In the genomic region with DNA sequence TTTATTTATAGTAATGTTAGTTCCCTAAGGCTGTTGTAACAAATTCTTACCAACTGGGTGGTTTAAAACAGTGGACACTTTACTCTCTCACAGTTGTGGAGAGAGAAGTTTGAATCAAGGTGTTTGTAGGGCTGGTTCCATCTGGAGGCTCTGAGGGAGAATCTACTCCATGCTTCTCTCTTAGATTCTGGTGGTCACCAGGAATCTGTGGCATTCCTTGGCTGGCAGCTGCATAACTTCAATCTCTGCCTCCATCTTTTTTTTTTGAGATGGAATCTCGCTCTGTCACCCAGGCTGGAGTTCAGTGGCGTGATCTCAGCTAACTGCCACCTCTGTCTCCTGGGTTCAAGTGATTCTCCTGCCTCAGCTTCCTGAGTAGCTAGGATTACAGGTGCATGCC, we compare ENCODE assay signal across 22 cellular contexts. TPM values are rescaled to one million over a fixed set of nuclear protein-coding genes. Genes with fewer than 3 reads are reported as not detected.
"Had no signal": no experiment of that assay in that cellular context is flagged by ENCODE, and none has a peak within 500 bp of the region (broad histone marks: within the 10 kb centered on the region; RNA-seq: fewer than 3 reads in every experiment).

No MANE protein-coding gene starts in this region.

- H3K9me3 ChIP-seq: Peyer's patch had no signal

- H3K4me1 Mint-ChIP-seq: activated B cell treated with CpG ODN at 0.5 μM for 24 hours; activated CD8-positive, alpha-beta memory T cell treated with anti-CD3 and anti-CD28 coated beads, Interleukin-2, amount 10 ng/mL, durations not matched to agents 7 days and 5 days; activated naive CD8-positive, alpha-beta T cell treated with anti-CD3 and anti-CD28 coated beads, Interleukin-2, amount 50 U/mL, for 24 hours had no signal

- H3K4me3 Mint-ChIP-seq: activated B cell treated with CpG ODN at 0.5 μM for 24 hours; activated CD4-positive, alpha-beta T cell treated with anti-CD3 and anti-CD28 coated beads, Interleukin-2, amount 10 ng/mL, durations not matched to agents 24 days and 14 days; activated CD8-positive, alpha-beta memory T cell treated with anti-CD3 and anti-CD28 coated beads, Interleukin-2, amount 10 ng/mL, durations not matched to agents 7 days and 5 days; activated naive CD8-positive, alpha-beta T cell treated with anti-CD3 and anti-CD28 coated beads, Interleukin-2, amount 50 U/mL, for 24 hours; activated T-cell treated with anti-CD3 and anti-CD28 coated beads, Interleukin-2, amount 50 U/mL, for 24 hours; T-helper 1 cell treated with Interleukin-12 subunit alpha and Interleukin-12 subunit beta and Interleukin-4 antibody, amounts not matched to agents 30 μg/mL and 1 μg/mL, for 36 hours had no signal

- H3K27ac ChIP-seq: ascending aorta, Peyer's patch had no signal

- H3K36me3 Mint-ChIP-seq: activated CD8-positive, alpha-beta memory T cell treated with anti-CD3 and anti-CD28 coated beads, Interleukin-2, amount 10 ng/mL, durations not matched to agents 7 days and 5 days had no signal

- H3K27me3 Mint-ChIP-seq: activated B cell treated with CpG ODN at 0.5 μM for 24 hours had no signal

- H3K4me3 ChIP-seq: ascending aorta, Peyer's patch had no signal

- H3K27ac Mint-ChIP-seq: activated B cell treated with CpG ODN at 0.5 μM for 24 hours; activated CD4-positive, alpha-beta T cell treated with anti-CD3 and anti-CD28 coated beads, Interleukin-2, amount 10 ng/mL, durations not matched to agents 24 days and 14 days; activated CD8-positive, alpha-beta memory T cell treated with anti-CD3 and anti-CD28 coated beads, Interleukin-2, amount 10 ng/mL, durations not matched to agents 7 days and 5 days; activated naive CD4-positive, alpha-beta T cell treated with anti-CD3 and anti-CD28 coated beads, Interleukin-2, amount 50 U/mL, for 72 hours; activated naive CD8-positive, alpha-beta T cell treated with anti-CD3 and anti-CD28 coated beads, Interleukin-2, amount 50 U/mL, for 24 hours; activated T-cell treated with anti-CD3 and anti-CD28 coated beads, Interleukin-2, amount 50 U/mL, for 24 hours; T-helper 1 cell treated with Interleukin-12 subunit alpha and Interleukin-12 subunit beta and Interleukin-4 antibody, amounts not matched to agents 30 μg/mL and 1 μg/mL, for 36 hours had no signal

- DNase-seq: activated B cell treated with CpG ODN at 0.5 μM for 24 hours; activated CD4-positive, alpha-beta T cell treated with anti-CD3 and anti-CD28 coated beads for 1 hour; activated CD4-positive, alpha-beta T cell treated with anti-CD3 and anti-CD28 coated beads, Interleukin-2, amount 10 ng/mL, durations not matched to agents 24 days and 14 days; activated CD4-positive, alpha-beta T cell treated with anti-CD3 and anti-CD28 coated beads, Interleukin-2, amount 50 U/mL, for 48 hours; activated CD8-positive, alpha-beta memory T cell treated with anti-CD3 and anti-CD28 coated beads, Interleukin-2, amount 10 ng/mL, durations not matched to agents 7 days and 5 days; activated effector memory CD4-positive, alpha-beta T cell treated with anti-CD3 and anti-CD28 coated beads, Interleukin-2, amount 50 U/mL, for 16 hours; activated naive CD4-positive, alpha-beta T cell treated with Interleukin-2 at 50 U/mL for 16 hours; activated naive CD8-positive, alpha-beta T cell treated with anti-CD3 and anti-CD28 coated beads, Interleukin-2, amount 50 U/mL, for 24 hours; activated T-cell treated with anti-CD3 and anti-CD28 coated beads, Interleukin-2, amount 50 U/mL, for 24 hours; amniotic stem cell; cerebellar nuclear complex; NCI-H1105 treated with DMSO at 0.1 percent for 48 hours; NCI-H1436 treated with DMSO at 0.1 percent for 48 hours; NCI-H187; NCI-H2081; NCI-H446; NCI-H524; Peyer's patch; SHP77 had no signal

- H3K27me3 ChIP-seq: ascending aorta, Peyer's patch had no signal

- H3K9me3 Mint-ChIP-seq: activated CD4-positive, alpha-beta T cell treated with anti-CD3 and anti-CD28 coated beads, Interleukin-2, amount 10 ng/mL, durations not matched to agents 24 days and 14 days; activated naive CD4-positive, alpha-beta T cell treated with anti-CD3 and anti-CD28 coated beads, Interleukin-2, amount 50 U/mL, for 72 hours; activated naive CD8-positive, alpha-beta T cell treated with anti-CD3 and anti-CD28 coated beads, Interleukin-2, amount 50 U/mL, for 24 hours; activated T-cell treated with anti-CD3 and anti-CD28 coated beads, Interleukin-2, amount 50 U/mL, for 24 hours; T-helper 1 cell treated with Interleukin-12 subunit alpha and Interleukin-12 subunit beta and Interleukin-4 antibody, amounts not matched to agents 30 μg/mL and 1 μg/mL, for 36 hours had no signal

- H3K4me1 ChIP-seq: ascending aorta, Peyer's patch had no signal

- H3K36me3 ChIP-seq: ascending aorta, Peyer's patch had no signal

RNA-seq across cellular contexts. Expression of a gene that starts 46.3 kb away (rescaled TPM):
- total RNA-seq: activated B cell treated with CpG ODN at 0.5 μM for 24 hours; activated CD8-positive, alpha-beta memory T cell treated with anti-CD3 and anti-CD28 coated beads, Interleukin-2, amount 10 ng/mL, durations not matched to agents 7 days and 5 days had no signal
